Comparison of ENCODE assay signal across 20 cellular contexts in the genomic region with DNA sequence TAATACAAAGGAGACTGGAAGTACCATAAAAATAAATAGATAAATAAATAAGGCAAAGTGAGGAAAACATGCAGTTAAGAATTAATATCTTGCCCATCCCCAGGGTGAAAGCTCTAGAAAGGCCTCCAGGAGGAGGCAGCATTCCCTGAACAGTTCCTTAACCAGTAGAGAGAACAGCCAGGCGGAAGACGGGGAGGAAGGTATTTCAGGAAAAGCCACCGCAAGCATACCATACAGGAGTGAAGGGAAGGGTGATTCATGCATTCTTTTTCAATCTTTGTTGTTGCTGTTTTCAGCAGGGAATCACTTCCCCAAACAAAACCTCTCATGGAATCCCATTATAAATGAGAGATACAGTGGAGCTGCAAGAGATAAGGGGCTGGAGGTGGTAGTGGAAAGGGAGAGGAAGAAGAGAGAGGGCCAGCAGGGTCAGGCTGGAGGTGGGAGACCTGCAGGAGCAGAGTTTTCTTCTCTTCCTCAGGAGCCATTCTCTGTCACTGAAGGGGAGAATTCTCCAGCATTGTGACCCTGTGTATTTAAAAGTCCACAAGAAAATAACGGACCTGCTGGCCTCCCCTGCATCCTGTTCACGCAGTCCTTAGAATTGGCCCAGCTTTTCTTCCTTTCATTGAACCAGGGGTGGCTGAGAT.
A peak's percentile ranks its signal among the peaks of the same experiment; 100 is the strongest.
DNase-seq lines count a peak whose midpoint lies in the region; ATAC-seq and FAIRE-seq lines count a peak whose summit lies in the region.
"Had no signal": no experiment of that assay in that cellular context is flagged by ENCODE, and none has a peak within 500 bp of the region (broad histone marks: within the 10 kb centered on the region; RNA-seq: fewer than 3 reads in every experiment).

No MANE protein-coding gene starts in this region.

- no peak for FAIRE-seq in urothelium cell line (lab: Jason Lieb, UNC)

- H3K4me1 ChIP-seq in HUES6 (ENCODE audit: control insufficient read depth, insufficient read depth, low read length) = peaks cover 37% of the 10 kb centered on the region
- H3K4me1 ChIP-seq: right lobe of liver, testis had no signal

- H3K9me3 ChIP-seq in HUES6 (ENCODE audit: control insufficient read depth, insufficient read depth, low read depth, low read length) = no peaks in the 10 kb centered on the region
- H3K9me3 ChIP-seq: neutrophil, right lobe of liver, testis had no signal

- H3K27me3 ChIP-seq in HUES6 (ENCODE audit: control insufficient read depth, insufficient read depth, low read length) = no peaks in the 10 kb centered on the region
- H3K27me3 ChIP-seq: neutrophil, right lobe of liver, testis had no signal

- H3K27ac ChIP-seq in HUES6 (ENCODE audit: low read depth, low read length) = no peak overlapping the region
- H3K27ac ChIP-seq: C4-2B, neutrophil, right lobe of liver, testis had no signal

- no peak overlapping the region for H3K4me3 ChIP-seq in HUES6 (ENCODE audit: low read depth, low read length)
- H3K4me3 ChIP-seq: lung, right lobe of liver, testis had no signal

- H3K9ac ChIP-seq in HUES6 (ENCODE audit: low read length) = peak overlapping the region; percentile 18

- H3K36me3 ChIP-seq in HUES6 (ENCODE audit: control insufficient read depth, insufficient read depth, low read length) = no peaks in the 10 kb centered on the region
- H3K36me3 ChIP-seq: neutrophil, right lobe of liver had no signal

- peak; percentile 90 for DNase-seq in astrocyte of the hippocampus (ENCODE audit: low read depth, low spot score)
- peak; percentile 60 for DNase-seq in iPS-NIHi7 (ENCODE audit: extremely low spot score)
- peak; percentile 62 for DNase-seq in urothelium cell line (ENCODE audit: low spot score)
- DNase-seq in DMS 273 treated with DMSO at 0.1 percent for 48 hours (lab: John Stamatoyannopoulos, UW) = no peak
- DNase-seq: activated gamma-delta T cell; aorta; DND-41; GOT3; NCI-H2081 treated with DMSO at 0.1 percent for 48 hours; NCI-H526 treated with DMSO at 0.1 percent for 48 hours; PC-3; right lobe of liver; stimulated activated CD4-positive, alpha-beta T cell treated with anti-CD3 and anti-CD28 coated beads, Interleukin-2, amount 100 ng/mL, for 48 hours; testis had no signal

- ATAC-seq in HG03039 (IDR thresholded peaks at IDR 0.05; ENCODE audit: unreplicated experiment) (no peak), HG03095 (IDR thresholded peaks at IDR 0.05; ENCODE audit: unreplicated experiment) (no peak)
- ATAC-seq: PC-3, right lobe of liver had no signal
